27 cellular contexts compared by ENCODE assay signal in the genomic region with DNA sequence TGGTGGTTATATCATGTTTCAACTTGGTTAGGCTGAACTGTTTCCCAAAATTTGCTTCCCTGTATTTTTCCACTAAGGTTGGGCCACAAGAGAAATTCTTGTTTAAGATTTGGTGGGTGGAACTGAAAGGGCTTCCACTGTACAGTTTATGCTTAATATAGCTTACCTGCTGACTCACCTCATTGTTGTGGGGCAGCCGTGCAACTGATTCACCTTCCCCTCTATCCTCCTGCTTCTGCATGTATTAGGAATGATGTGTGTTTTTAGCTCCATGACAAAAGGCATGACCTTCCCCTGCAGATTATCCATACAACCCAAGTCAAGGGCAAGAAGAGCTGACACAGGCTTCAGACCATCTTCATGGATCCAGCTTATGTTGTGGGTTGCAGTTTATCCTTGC.
"Had no signal": no experiment of that assay in that cellular context is flagged by ENCODE, and none has a peak within 500 bp of the region (broad histone marks: within the 10 kb centered on the region; RNA-seq: fewer than 3 reads in every experiment).

No MANE protein-coding gene starts in this region.

- H3K36me3 ChIP-seq: colonic mucosa, heart left ventricle, lower lobe of right lung, stomach, suprapubic skin, tibial nerve had no signal

- FAIRE-seq: astrocyte, endothelial cell of umbilical vein, islet of Langerhans, small intestine had no signal

- H3K27me3 Mint-ChIP-seq: activated T-cell treated with anti-CD3 and anti-CD28 coated beads, Interleukin-2, amount 50 U/mL, for 24 hours; activated T-helper 17 cell treated with anti-CD3 and anti-CD28 coated beads, Interleukin-2, amount 50 U/mL, for 72 hours; effector memory CD8-positive, alpha-beta T cell; naive thymus-derived CD4-positive, alpha-beta T cell; stimulated activated memory B cell treated with anti-CD40 and anti-IgM and Interleukin-4, amounts not matched to agents 10 μg/mL and 1 μg/mL and 100 μg/mL, for 72 hours had no signal

- H3K4me3 ChIP-seq: colonic mucosa, dorsolateral prefrontal cortex, heart left ventricle, lower lobe of right lung, stomach, suprapubic skin, tibial nerve had no signal

- ATAC-seq: activated T-helper 17 cell treated with anti-CD3 and anti-CD28 coated beads, Interleukin-2, amount 50 U/mL, for 72 hours; effector memory CD8-positive, alpha-beta T cell; heart left ventricle; left lobe of liver; lower lobe of right lung; naive thymus-derived CD4-positive, alpha-beta T cell; sciatic nerve; stimulated activated memory B cell treated with anti-CD40 and anti-IgM and Interleukin-4, amounts not matched to agents 10 μg/mL and 1 μg/mL and 100 μg/mL, for 72 hours; WTC11 had no signal

- H3K9me3 Mint-ChIP-seq: activated T-helper 17 cell treated with anti-CD3 and anti-CD28 coated beads, Interleukin-2, amount 50 U/mL, for 72 hours; stimulated activated memory B cell treated with anti-CD40 and anti-IgM and Interleukin-4, amounts not matched to agents 10 μg/mL and 1 μg/mL and 100 μg/mL, for 72 hours; WTC11 had no signal

- DNase-seq: activated CD8-positive, alpha-beta memory T cell treated with anti-CD3 and anti-CD28 coated beads for 24 hours; activated CD8-positive, alpha-beta memory T cell treated with anti-CD3 and anti-CD28 coated beads, Interleukin-2, amount 50 U/mL, for 4 hours; activated T-cell treated with anti-CD3 and anti-CD28 coated beads, Interleukin-2, amount 50 U/mL, for 24 hours; colonic mucosa; dorsolateral prefrontal cortex; effector memory CD8-positive, alpha-beta T cell; heart left ventricle; lower lobe of right lung; naive thymus-derived CD4-positive, alpha-beta T cell; occipital lobe; posterior cingulate gyrus; small intestine; stimulated activated CD4-positive, alpha-beta T cell treated with anti-CD3 and anti-CD28 coated beads, Interleukin-15, amount 100 ng/mL, for 24 hours; stomach; T1000 had no signal

- H3K27me3 ChIP-seq: colonic mucosa, dorsolateral prefrontal cortex, heart left ventricle, stomach, suprapubic skin, tibial nerve had no signal

- H3K27ac ChIP-seq: colonic mucosa, dorsolateral prefrontal cortex, heart left ventricle, lower lobe of right lung, stomach, suprapubic skin, tibial nerve had no signal

- H3K27ac Mint-ChIP-seq: activated naive CD8-positive, alpha-beta T cell; activated T-cell treated with anti-CD3 and anti-CD28 coated beads, Interleukin-2, amount 50 U/mL, for 24 hours; activated T-helper 17 cell treated with anti-CD3 and anti-CD28 coated beads, Interleukin-2, amount 50 U/mL, for 72 hours; effector memory CD8-positive, alpha-beta T cell; naive thymus-derived CD4-positive, alpha-beta T cell; stimulated activated memory B cell treated with anti-CD40 and anti-IgM and Interleukin-4, amounts not matched to agents 10 μg/mL and 1 μg/mL and 100 μg/mL, for 72 hours; WTC11 had no signal

- H3K36me3 Mint-ChIP-seq: activated naive CD8-positive, alpha-beta T cell; naive thymus-derived CD4-positive, alpha-beta T cell; stimulated activated memory B cell treated with anti-CD40 and anti-IgM and Interleukin-4, amounts not matched to agents 10 μg/mL and 1 μg/mL and 100 μg/mL, for 72 hours; WTC11 had no signal

- H3K4me1 ChIP-seq: colonic mucosa, lower lobe of right lung, stomach, suprapubic skin had no signal

- H3K4me3 Mint-ChIP-seq: activated naive CD8-positive, alpha-beta T cell; activated T-cell treated with anti-CD3 and anti-CD28 coated beads, Interleukin-2, amount 50 U/mL, for 24 hours; activated T-helper 17 cell treated with anti-CD3 and anti-CD28 coated beads, Interleukin-2, amount 50 U/mL, for 72 hours; effector memory CD8-positive, alpha-beta T cell; naive thymus-derived CD4-positive, alpha-beta T cell; neural crest cell; stimulated activated memory B cell treated with anti-CD40 and anti-IgM and Interleukin-4, amounts not matched to agents 10 μg/mL and 1 μg/mL and 100 μg/mL, for 72 hours; WTC11 had no signal

- H3K9me3 ChIP-seq: colonic mucosa, heart left ventricle, lower lobe of right lung, stomach, suprapubic skin, tibial nerve had no signal

- H3K4me1 Mint-ChIP-seq: activated T-helper 17 cell treated with anti-CD3 and anti-CD28 coated beads, Interleukin-2, amount 50 U/mL, for 72 hours; naive thymus-derived CD4-positive, alpha-beta T cell; neural crest cell; stimulated activated memory B cell treated with anti-CD40 and anti-IgM and Interleukin-4, amounts not matched to agents 10 μg/mL and 1 μg/mL and 100 μg/mL, for 72 hours had no signal
